17 cellular contexts compared by ENCODE assay signal in genomic region chr17:80129006-80129565, GRCh38. TPM values are rescaled to one million over a fixed set of nuclear protein-coding genes. Genes with fewer than 3 reads are reported as not detected.
"Had no signal": no experiment of that assay in that cellular context is flagged by ENCODE, and none has a peak within 500 bp of the region (broad histone marks: within the 10 kb centered on the region; RNA-seq: fewer than 3 reads in every experiment).

No MANE protein-coding gene starts in this region.

- H3K4me3 ChIP-seq: body of pancreas, gastroesophageal sphincter, lower lobe of right lung had no signal

- FAIRE-seq: islet of Langerhans, TTC549 had no signal

- DNase-seq: activated CD4-positive, CD25-positive, alpha-beta regulatory T cell; activated T-cell treated with anti-CD3 and anti-CD28 coated beads, Interleukin-2, amount 50 U/mL, for 1 hour; amniotic stem cell; body of pancreas; cortex of kidney; effector CD4-positive, alpha-beta T cell; left colon; lower lobe of right lung; naive thymus-derived CD4-positive, alpha-beta T cell; posterior cingulate gyrus; retina; stimulated activated CD4-positive, alpha-beta T cell treated with anti-CD3 and anti-CD28 coated beads, Interleukin-2, amount 100 ng/mL, for 48 hours; SW 1271 had no signal

- H3K27me3 ChIP-seq: body of pancreas had no signal

RNA-seq across cellular contexts. Expression of gene CARD14, which starts 40.7 kb away (rescaled TPM):
- total RNA-seq: body of pancreas; T-helper 2 cell treated with Interferon-gamma antibody and Interleukin-4, amounts not matched to agents 100 ng/mL and 5 ng/mL, for 36 hours had no signal
